9 cellular contexts compared by ENCODE assay signal in the genomic region with DNA sequence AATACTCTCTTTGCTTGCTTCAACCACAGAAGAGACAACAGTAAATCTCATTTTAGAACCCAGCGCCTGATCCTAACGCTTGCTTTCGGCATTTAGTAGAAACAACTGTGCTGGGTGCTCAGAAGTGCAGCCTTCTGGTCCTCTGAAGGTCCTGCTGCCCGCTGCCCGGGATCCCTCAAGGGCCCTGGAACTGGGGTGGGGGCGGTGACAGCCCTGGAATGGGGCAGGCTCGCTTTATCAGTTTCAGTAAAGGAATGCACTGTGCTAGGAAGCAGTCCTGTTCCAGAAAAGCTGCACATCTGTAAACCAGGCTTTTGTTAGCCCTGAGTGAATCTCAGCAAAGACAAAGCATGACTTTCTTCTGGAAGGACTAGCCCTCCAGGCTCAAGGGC.
DNase-seq lines count a peak whose midpoint lies in the region; TF ChIP-seq lines count a peak whose summit lies in the region.
"Had no signal": no experiment of that assay in that cellular context is flagged by ENCODE, and none has a peak within 500 bp of the region (broad histone marks: within the 10 kb centered on the region; RNA-seq: fewer than 3 reads in every experiment).

No MANE protein-coding gene starts in this region.

- peaks cover 7% of the 10 kb centered on the region for H3K79me2 ChIP-seq in fibroblast of lung (ENCODE audit: control insufficient read depth, insufficient read depth, low read length)
- H3K79me2 ChIP-seq in MM.1S (ENCODE audit: low read length): peaks cover 44% of the 10 kb centered on the region

- no peak overlapping the region for H3K27ac Mint-ChIP-seq in activated T-cell treated with anti-CD3 and anti-CD28 coated beads, Interleukin-2, amount 50 U/mL, for 24 hours

- no peak overlapping the region for H2AFZ ChIP-seq in fibroblast of lung (ENCODE audit: low read length)
- no peak overlapping the region for H2AFZ ChIP-seq in MM.1S (ENCODE audit: low read length)

- H3K9me2 ChIP-seq in MM.1S (replicated peaks; ENCODE audit: insufficient read depth, low read length): no peaks in the 10 kb centered on the region

- no peaks in the 10 kb centered on the region for H3K36me3 Mint-ChIP-seq in activated T-cell treated with anti-CD3 and anti-CD28 coated beads, Interleukin-2, amount 50 U/mL, for 24 hours (ENCODE audit: low read depth)

- H3K27ac ChIP-seq in fibroblast of lung (ENCODE audit: insufficient read depth, low read length) (peak overlapping the region; percentile 78), muscle layer of colon (ENCODE audit: low read depth, low read length) (peak overlapping the region; percentile 45), tibial artery (peak overlapping the region; percentile 65 to 74), WERI-Rb-1 (no peak overlapping the region), MM.1S (ENCODE audit: low read length) (no peak overlapping the region)

- H3F3A ChIP-seq in MM.1S (ENCODE audit: insufficient read depth, low read length): peaks cover 3% of the 10 kb centered on the region; the same call in 1 of the 2 replicates

- no peaks in the 10 kb centered on the region for H3K9me3 ChIP-seq in fibroblast of lung (ENCODE audit: control insufficient read depth, insufficient read depth, low read depth, low read length)
- H3K9me3 ChIP-seq in muscle layer of colon (ENCODE audit: low read length): no peaks in the 10 kb centered on the region
- no peaks in the 10 kb centered on the region for H3K9me3 ChIP-seq in tibial artery
- H3K9me3 ChIP-seq in WERI-Rb-1 (ENCODE audit: severe bottlenecking): no peaks in the 10 kb centered on the region
- H3K9me3 ChIP-seq in MM.1S (replicated peaks; ENCODE audit: insufficient read depth, low read length): no peaks in the 10 kb centered on the region

- H3K36me3 ChIP-seq in fibroblast of lung (ENCODE audit: control insufficient read depth, insufficient read depth, low read length) (no peaks in the 10 kb centered on the region), muscle layer of colon (ENCODE audit: insufficient read depth, low read length) (no peaks in the 10 kb centered on the region), tibial artery (peaks cover 0 to 5% (median 0%) of the 10 kb centered on the region in 3 donors), WERI-Rb-1 (no peaks in the 10 kb centered on the region), MM.1S (replicated peaks; ENCODE audit: insufficient read depth, low read length) (peaks cover 21% of the 10 kb centered on the region; the same call in 1 of the 2 replicates)

- peak; percentile 80 for DNase-seq in RPMI7951 (ENCODE audit: low read depth)
- peak in 1 of 2 donors; percentile 65 for DNase-seq in fibroblast of lung (ENCODE audit: low read depth in 2 of 2)
- DNase-seq in tibial artery: no peak
- no peak for DNase-seq in WERI-Rb-1
- DNase-seq in MM.1S: no peak
- DNase-seq in ureter (ENCODE audit: low spot score): no peak
- no peak for DNase-seq in activated T-cell treated with anti-CD3 and anti-CD28 coated beads, Interleukin-2, amount 50 U/mL, for 24 hours
- DNase-seq: activated effector memory CD4-positive, alpha-beta T cell treated with Interleukin-2 at 50 U/mL for 16 hours had no signal

- H3K4me3 ChIP-seq in fibroblast of lung (replicated peaks in 1 of 4; ENCODE audit: control extremely low read depth in 1 of 4, insufficient read depth in 1 of 4, low read depth in 3 of 4, low read length in 4 of 4) (peak overlapping the region; percentile 35 to 58 (median 40)), muscle layer of colon (ENCODE audit: low read depth in 1 of 2, low read length in 2 of 2) (peak overlapping the region; percentile 6 to 12), tibial artery (peak overlapping the region in 1 of 2 donors; percentile 27), WERI-Rb-1 (ENCODE audit: low read depth, low read length) (no peak overlapping the region), MM.1S (ENCODE audit: low read length) (no peak overlapping the region)

- H4K20me1 ChIP-seq in fibroblast of lung (ENCODE audit: control insufficient read depth, extremely low read depth, insufficient read depth, low read length) (no peaks in the 10 kb centered on the region), MM.1S (ENCODE audit: insufficient read depth, low read length) (no peaks in the 10 kb centered on the region; the same call in 1 of the 2 replicates)

- H3K27me3 ChIP-seq in fibroblast of lung (ENCODE audit: control insufficient read depth, insufficient read depth, low read length): no peaks in the 10 kb centered on the region
- no peaks in the 10 kb centered on the region for H3K27me3 ChIP-seq in muscle layer of colon (ENCODE audit: control insufficient read depth in 1 of 2, insufficient read depth in 2 of 2, low read length in 2 of 2)
- no peaks in the 10 kb centered on the region for H3K27me3 ChIP-seq in tibial artery
- no peaks in the 10 kb centered on the region for H3K27me3 ChIP-seq in WERI-Rb-1 (ENCODE audit: insufficient read depth, low read depth, severe bottlenecking)
- no peaks in the 10 kb centered on the region for H3K27me3 ChIP-seq in MM.1S (replicated peaks; ENCODE audit: insufficient read depth, low read length)

- no peak overlapping the region for H3K4me3 Mint-ChIP-seq in activated T-cell treated with anti-CD3 and anti-CD28 coated beads, Interleukin-2, amount 50 U/mL, for 24 hours

- H3K9ac ChIP-seq in fibroblast of lung (ENCODE audit: insufficient read depth, low read length): peak overlapping the region; percentile 55
- H3K9ac ChIP-seq in muscle layer of colon (ENCODE audit: low read length): peak overlapping the region; percentile 14
- H3K9ac ChIP-seq in MM.1S (ENCODE audit: low read length): no peak overlapping the region

- H3K27me3 Mint-ChIP-seq in activated T-cell treated with anti-CD3 and anti-CD28 coated beads, Interleukin-2, amount 50 U/mL, for 24 hours: no peaks in the 10 kb centered on the region

- H3K4me1 ChIP-seq in fibroblast of lung (ENCODE audit: control insufficient read depth, extremely low read depth, insufficient read depth, low read length) (peaks cover 46% of the 10 kb centered on the region), muscle layer of colon (ENCODE audit: insufficient read depth, low read length) (peaks cover 52% of the 10 kb centered on the region), tibial artery (peaks cover 10 to 45% (median 36%) of the 10 kb centered on the region in 4 donors), MM.1S (ENCODE audit: low read length) (no peaks in the 10 kb centered on the region)

- no peaks in the 10 kb centered on the region for H3K9me3 Mint-ChIP-seq in activated T-cell treated with anti-CD3 and anti-CD28 coated beads, Interleukin-2, amount 50 U/mL, for 24 hours

- TF ChIP-seq CTCF in fibroblast of lung (conservative IDR thresholded peaks at IDR 0.05 in 1 of 2, IDR thresholded peaks at IDR 0.05 in 1 of 2; ENCODE audit: low read depth in 1 of 2, low read length in 2 of 2) (no peak), tibial artery (IDR thresholded peaks at IDR 0.05) (no peak), WERI-Rb-1 (IDR thresholded peaks at IDR 0.05; ENCODE audit: low read depth, low read length) (no peak), MM.1S (IDR thresholded peaks at IDR 0.05; ENCODE audit: low read length) (no peak)

- H3K4me2 ChIP-seq in fibroblast of lung (ENCODE audit: extremely low read depth, insufficient read depth, low read length) (peak overlapping the region; percentile 86), MM.1S (ENCODE audit: low read depth, low read length) (no peak overlapping the region)

- no peaks in the 10 kb centered on the region for H3K4me1 Mint-ChIP-seq in activated T-cell treated with anti-CD3 and anti-CD28 coated beads, Interleukin-2, amount 50 U/mL, for 24 hours (ENCODE audit: low read depth)

- intact Hi-C loops in tibial artery (cut with DNase I; ENCODE audit: low total_unique reads): no loop called here

Comparison
In these comparisons a context has a peak if more than half of its experiments do, and no peak if none do; other contexts are left out.
1. H3K27ac ChIP-seq: peak in fibroblast of lung (single experiment), muscle layer of colon (single experiment) and tibial artery (2 of 2); none in WERI-Rb-1 (single experiment) and MM.1S (single experiment).
2. H3K4me3 ChIP-seq: peak in fibroblast of lung (4 of 4) and muscle layer of colon (2 of 2); none in WERI-Rb-1 (single experiment) and MM.1S (single experiment).